ENCODE assay signal across 8 cellular contexts in genomic region chr1:235049716-235050378, GRCh38.
DNase-seq lines count a peak whose midpoint lies in the region; ATAC-seq, FAIRE-seq and TF ChIP-seq lines count a peak whose summit lies in the region.
"Not testable (repeated sequence)": the region's sequence is repeated elsewhere in the genome, so short reads cannot be mapped to it uniquely, and the experiment has no call there.

No MANE protein-coding gene starts in this region.

- H3K36me3 ChIP-seq in K562 (ENCODE audit: control insufficient read depth, insufficient read depth, low read length); right atrium auricular region; sigmoid colon; upper lobe of right lung: not testable (repeated sequence)

- peaks cover 9 to 11% of the 10 kb centered on the region in 2 experiments for H3K4me1 ChIP-seq in K562 (replicated peaks in 1 of 2; ENCODE audit: control insufficient read depth in 2 of 2, insufficient read depth in 2 of 2, low read length in 2 of 2)
- H3K4me1 ChIP-seq in right atrium auricular region: peaks cover 0 to 44% of the 10 kb centered on the region in 2 donors
- H3K4me1 ChIP-seq in sigmoid colon: peaks cover 0 to 44% (median 36%) of the 10 kb centered on the region in 4 donors
- peaks cover 25% of the 10 kb centered on the region for H3K4me1 ChIP-seq in upper lobe of right lung

- not testable (repeated sequence) for BruUV-seq in K562 (replicated peaks; lab: Mats Ljungman, UMichigan)

- not testable (repeated sequence) for H3K79me2 ChIP-seq in K562 (ENCODE audit: control insufficient read depth, insufficient read depth, low read length)

- CTCF ChIA-PET in activated CD4-positive, alpha-beta T cell treated with anti-CD3 and anti-CD28 coated beads for 36 hours (lab: Charles Lee): interaction anchor here (0.7 to 1.7 kb wide), 4 partner anchors 27 to 562 kb away, joined by 3 to 5 read pairs (median 4); no protein-coding TSS in a partner anchor
- CTCF ChIA-PET in K562 (lab: Yijun Ruan, JAX; ENCODE audit: low intra/inter-chr PET ratio): not testable (repeated sequence)

- H3K36me3 Mint-ChIP-seq in activated CD4-positive, alpha-beta T cell treated with anti-CD3 and anti-CD28 coated beads for 36 hours (ENCODE audit: low read depth): not testable (repeated sequence)

- intact Hi-C loops in activated CD4-positive, alpha-beta T cell treated with anti-CD3 and anti-CD28 coated beads for 36 hours (cut with DNase I, micrococcal nuclease): loop anchor here in 1 of 2 experiments (2.0 kb wide), 2 partner anchors 25 to 39 kb away; no protein-coding TSS in a partner anchor
- intact Hi-C loops in K562 (cut with micrococcal nuclease); upper lobe of right lung (cut with DNase I): not testable (repeated sequence)
- intact Hi-C loops in sigmoid colon (cut with DNase I): loop anchor here (2.0 to 5.0 kb wide), 2 partner anchors 78 to 325 kb away; no protein-coding TSS in a partner anchor

- TF ChIP-seq RAD21 in K562 (CRISPR knock-in tag; conservative IDR thresholded peaks at IDR 0.05 in 1 of 2, IDR thresholded peaks at IDR 0.05 in 1 of 2): not testable (repeated sequence)

- in situ Hi-C loops in K562 (cut with MboI): not testable (repeated sequence)

- H4K20me1 ChIP-seq in K562 (replicated peaks; ENCODE audit: control insufficient read depth, insufficient read depth, low read length): not testable (repeated sequence)

- TF ChIP-seq CTCF in K562 (IDR thresholded peaks at IDR 0.05 in 2 of 3, conservative IDR thresholded peaks at IDR 0.05 in 1 of 3; ENCODE audit: insufficient read depth in 2 of 3, low read depth in 1 of 3, low read length in 3 of 3); right atrium auricular region (IDR thresholded peaks at IDR 0.05); sigmoid colon (IDR thresholded peaks at IDR 0.05); upper lobe of right lung (IDR thresholded peaks at IDR 0.05): not testable (repeated sequence)

- not testable (repeated sequence) for H3K9me1 ChIP-seq in K562 (ENCODE audit: control insufficient read depth, insufficient read depth, low read length)

- not testable (repeated sequence) for H3K27ac ChIP-seq in K562 (ENCODE audit: extremely low read depth, low read depth, low read length); upper lobe of right lung
- H3K27ac ChIP-seq in right atrium auricular region: peak overlapping the region; percentile 78 to 86
- peak overlapping the region in 3 of 4 donors; percentile 83 to 89 (median 83) for H3K27ac ChIP-seq in sigmoid colon

- not testable (repeated sequence) for H3K27me3 ChIP-seq in K562 (ENCODE audit: control insufficient read depth in 2 of 2, insufficient read depth in 2 of 2, low read length in 2 of 2); right atrium auricular region; sigmoid colon; upper lobe of right lung

- POLR2A ChIA-PET in activated CD4-positive, alpha-beta T cell treated with anti-CD3 and anti-CD28 coated beads for 36 hours (lab: Charles Lee): not testable (repeated sequence)
- POLR2A ChIA-PET in K562 (lab: Yijun Ruan, JAX): interaction anchor here (0.9 to 1.1 kb wide), 2 partner anchors 14 to 26 kb away, joined by 3 read pairs; no protein-coding TSS in a partner anchor

- not testable (repeated sequence) for TF ChIP-seq EP300 in K562 (IDR thresholded peaks at IDR 0.05; ENCODE audit: low read length); sigmoid colon (IDR thresholded peaks at IDR 0.05)

- not testable (repeated sequence) for FAIRE-seq in K562 (lab: Jason Lieb, UNC)

- peak overlapping the region; percentile 97 for H3K27ac Mint-ChIP-seq in activated CD4-positive, alpha-beta T cell treated with anti-CD3 and anti-CD28 coated beads for 36 hours

- H3K9me3 Mint-ChIP-seq in activated CD4-positive, alpha-beta T cell treated with anti-CD3 and anti-CD28 coated beads for 36 hours (ENCODE audit: low read depth): not testable (repeated sequence)

- not testable (repeated sequence) for ATAC-seq in activated CD4-positive, alpha-beta T cell treated with anti-CD3 and anti-CD28 coated beads for 36 hours; K562; upper lobe of right lung

- H3K9ac ChIP-seq in K562 (ENCODE audit: insufficient read depth in 1 of 2, low read depth in 2 of 2, low read length in 2 of 2): not testable (repeated sequence)

- peaks cover 62% of the 10 kb centered on the region for H3K4me1 Mint-ChIP-seq in activated CD4-positive, alpha-beta T cell treated with anti-CD3 and anti-CD28 coated beads for 36 hours

- not testable (repeated sequence) for H3K9me3 ChIP-seq in K562 (replicated peaks; ENCODE audit: control insufficient read depth, insufficient read depth, low read depth, low read length); right atrium auricular region; sigmoid colon; upper lobe of right lung

- WGBS in K562 (ENCODE audit: insufficient coverage, low coverage, missing lambda C conversion rate): 77% methylated on average over 19 of the region's 21 CpGs
- WGBS in sigmoid colon, 2 donors: 89 to 92% methylated on average over 21 of the region's 21 CpGs

- not testable (repeated sequence) for H3K4me3 Mint-ChIP-seq in activated CD4-positive, alpha-beta T cell treated with anti-CD3 and anti-CD28 coated beads for 36 hours

- H2AFZ ChIP-seq in K562 (ENCODE audit: low read depth, low read length): not testable (repeated sequence)

- not testable (repeated sequence) for TF ChIP-seq POLR2A in K562 (conservative IDR thresholded peaks at IDR 0.05); sigmoid colon (IDR thresholded peaks at IDR 0.05)

- H3K27me3 Mint-ChIP-seq in activated CD4-positive, alpha-beta T cell treated with anti-CD3 and anti-CD28 coated beads for 36 hours: not testable (repeated sequence)

- DNase-seq in D341Med (ENCODE audit: low spot score) (peak; percentile 2), MV-4-11 (lab: John Stamatoyannopoulos, UW) (peak; percentile 77), myocyte (ENCODE audit: low read depth) (peak; percentile 88), upper lobe of right lung (peak; percentile 29)
- DNase-seq in activated CD4-positive, alpha-beta T cell treated with anti-CD3 and anti-CD28 coated beads for 36 hours; K562 (ENCODE audit: extremely low read depth in 1 of 4, low spot score in 3 of 4); right atrium auricular region (ENCODE audit: low spot score); sigmoid colon: not testable (repeated sequence)

- H3K4me2 ChIP-seq in K562 (ENCODE audit: insufficient read depth, low read length): not testable (repeated sequence)

- H3K4me3 ChIP-seq in K562, right atrium auricular region, sigmoid colon, upper lobe of right lung: not testable (repeated sequence)

TF ChIP-seq in K562, 482 proteins besides CTCF, POLR2A, EP300 and RAD21:
- TF ChIP-seq, protein P1, sequence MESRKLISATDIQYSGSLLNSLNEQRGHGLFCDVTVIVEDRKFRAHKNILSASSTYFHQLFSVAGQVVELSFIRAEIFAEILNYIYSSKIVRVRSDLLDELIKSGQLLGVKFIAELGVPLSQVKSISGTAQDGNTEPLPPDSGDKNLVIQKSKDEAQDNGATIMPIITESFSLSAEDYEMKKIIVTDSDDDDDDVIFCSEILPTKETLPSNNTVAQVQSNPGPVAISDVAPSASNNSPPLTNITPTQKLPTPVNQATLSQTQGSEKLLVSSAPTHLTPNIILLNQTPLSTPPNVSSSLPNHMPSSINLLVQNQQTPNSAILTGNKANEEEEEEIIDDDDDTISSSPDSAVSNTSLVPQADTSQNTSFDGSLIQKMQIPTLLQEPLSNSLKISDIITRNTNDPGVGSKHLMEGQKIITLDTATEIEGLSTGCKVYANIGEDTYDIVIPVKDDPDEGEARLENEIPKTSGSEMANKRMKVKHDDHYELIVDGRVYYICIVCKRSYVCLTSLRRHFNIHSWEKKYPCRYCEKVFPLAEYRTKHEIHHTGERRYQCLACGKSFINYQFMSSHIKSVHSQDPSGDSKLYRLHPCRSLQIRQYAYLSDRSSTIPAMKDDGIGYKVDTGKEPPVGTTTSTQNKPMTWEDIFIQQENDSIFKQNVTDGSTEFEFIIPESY (CRISPR knock-in tag; IDR thresholded peaks at IDR 0.05): peak; percentile 68; the same call in 1 of the 2 replicates
